Comparison of ENCODE assay signal across 1 cellular context in the genomic region with DNA sequence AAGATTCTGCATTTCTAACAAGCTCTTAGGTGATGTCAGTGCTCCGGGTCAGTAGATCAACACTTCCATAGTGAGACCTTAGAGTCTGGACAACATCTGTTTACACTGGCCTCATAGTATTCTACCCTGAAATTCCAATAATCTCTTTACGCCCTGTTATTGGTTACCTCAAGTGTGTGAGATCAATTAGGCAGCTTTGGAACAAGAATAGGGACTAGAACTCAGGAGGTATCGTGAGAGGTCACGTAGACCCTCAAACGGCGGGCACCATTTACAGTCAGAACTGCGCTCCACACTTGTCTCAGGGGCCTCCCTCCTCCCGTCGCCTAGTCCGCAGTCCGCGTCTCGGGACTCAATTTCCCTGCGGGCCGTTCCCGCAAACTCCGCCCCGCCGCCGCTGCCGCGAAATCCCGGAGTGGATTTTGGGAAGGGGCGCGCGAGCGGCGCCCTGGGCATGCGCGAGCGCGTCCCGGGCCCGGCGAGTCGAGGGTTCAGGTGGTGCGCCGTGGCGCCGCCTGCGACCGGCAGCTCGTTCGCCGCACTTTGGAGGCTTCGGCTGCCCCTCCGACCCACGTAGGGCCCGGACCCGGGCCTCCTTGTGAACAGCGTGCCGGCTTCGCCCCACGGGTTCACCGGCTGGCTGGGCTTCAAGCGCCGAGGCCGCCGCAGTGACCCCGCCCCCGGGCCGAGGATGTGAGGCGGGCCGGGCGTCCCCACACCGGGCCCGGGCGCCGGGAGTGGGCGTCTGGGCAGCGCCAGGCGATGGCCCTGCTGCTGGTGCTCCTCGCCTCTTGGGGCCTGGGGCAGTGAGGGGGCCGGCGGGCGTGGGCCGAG.
TF ChIP-seq lines count a peak whose summit lies in the region.

A gene with protein sequence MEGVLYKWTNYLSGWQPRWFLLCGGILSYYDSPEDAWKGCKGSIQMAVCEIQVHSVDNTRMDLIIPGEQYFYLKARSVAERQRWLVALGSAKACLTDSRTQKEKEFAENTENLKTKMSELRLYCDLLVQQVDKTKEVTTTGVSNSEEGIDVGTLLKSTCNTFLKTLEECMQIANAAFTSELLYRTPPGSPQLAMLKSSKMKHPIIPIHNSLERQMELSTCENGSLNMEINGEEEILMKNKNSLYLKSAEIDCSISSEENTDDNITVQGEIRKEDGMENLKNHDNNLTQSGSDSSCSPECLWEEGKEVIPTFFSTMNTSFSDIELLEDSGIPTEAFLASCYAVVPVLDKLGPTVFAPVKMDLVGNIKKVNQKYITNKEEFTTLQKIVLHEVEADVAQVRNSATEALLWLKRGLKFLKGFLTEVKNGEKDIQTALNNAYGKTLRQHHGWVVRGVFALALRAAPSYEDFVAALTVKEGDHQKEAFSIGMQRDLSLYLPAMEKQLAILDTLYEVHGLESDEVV (plus strand): TSS at position 498 of the 834 bp plus-strand sequence. CDS start 351 bp downstream, outside the sequence.

TF ChIP-seq in K562, 482 proteins besides CTCF, POLR2A, EP300 and RAD21 (continued from another document and continues in another):
- TF ChIP-seq RB1 (IDR thresholded peaks at IDR 0.05; ENCODE audit: low read depth) = peak; percentile 82
- no peak for TF ChIP-seq TAL1 (IDR thresholded peaks at IDR 0.05)
- no peak for TF ChIP-seq ZBTB43 (CRISPR knock-in tag; IDR thresholded peaks at IDR 0.05)
- TF ChIP-seq, protein P1, sequence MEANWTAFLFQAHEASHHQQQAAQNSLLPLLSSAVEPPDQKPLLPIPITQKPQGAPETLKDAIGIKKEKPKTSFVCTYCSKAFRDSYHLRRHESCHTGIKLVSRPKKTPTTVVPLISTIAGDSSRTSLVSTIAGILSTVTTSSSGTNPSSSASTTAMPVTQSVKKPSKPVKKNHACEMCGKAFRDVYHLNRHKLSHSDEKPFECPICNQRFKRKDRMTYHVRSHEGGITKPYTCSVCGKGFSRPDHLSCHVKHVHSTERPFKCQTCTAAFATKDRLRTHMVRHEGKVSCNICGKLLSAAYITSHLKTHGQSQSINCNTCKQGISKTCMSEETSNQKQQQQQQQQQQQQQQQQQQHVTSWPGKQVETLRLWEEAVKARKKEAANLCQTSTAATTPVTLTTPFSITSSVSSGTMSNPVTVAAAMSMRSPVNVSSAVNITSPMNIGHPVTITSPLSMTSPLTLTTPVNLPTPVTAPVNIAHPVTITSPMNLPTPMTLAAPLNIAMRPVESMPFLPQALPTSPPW (CRISPR knock-in tag; IDR thresholded peaks at IDR 0.05) = 0 out of 2 replicates have a peak, but pooled peaks have one; percentile 42
- no peak for TF ChIP-seq REST (CRISPR knock-in tag; IDR thresholded peaks at IDR 0.05; ENCODE audit: low read depth)
- TF ChIP-seq MYNN (IDR thresholded peaks at IDR 0.05) = no peak
- no peak for TF ChIP-seq MYNN (CRISPR knock-in tag; IDR thresholded peaks at IDR 0.05)
- TF ChIP-seq SP1 (CRISPR knock-in tag; IDR thresholded peaks at IDR 0.05) = peak; percentile 80
- TF ChIP-seq HMGN3 (IDR thresholded peaks at IDR 0.05; ENCODE audit: borderline replicate concordance, extremely low read depth, insufficient read length, low read depth, low read length) = peak; percentile 47
- TF ChIP-seq, protein P2, sequence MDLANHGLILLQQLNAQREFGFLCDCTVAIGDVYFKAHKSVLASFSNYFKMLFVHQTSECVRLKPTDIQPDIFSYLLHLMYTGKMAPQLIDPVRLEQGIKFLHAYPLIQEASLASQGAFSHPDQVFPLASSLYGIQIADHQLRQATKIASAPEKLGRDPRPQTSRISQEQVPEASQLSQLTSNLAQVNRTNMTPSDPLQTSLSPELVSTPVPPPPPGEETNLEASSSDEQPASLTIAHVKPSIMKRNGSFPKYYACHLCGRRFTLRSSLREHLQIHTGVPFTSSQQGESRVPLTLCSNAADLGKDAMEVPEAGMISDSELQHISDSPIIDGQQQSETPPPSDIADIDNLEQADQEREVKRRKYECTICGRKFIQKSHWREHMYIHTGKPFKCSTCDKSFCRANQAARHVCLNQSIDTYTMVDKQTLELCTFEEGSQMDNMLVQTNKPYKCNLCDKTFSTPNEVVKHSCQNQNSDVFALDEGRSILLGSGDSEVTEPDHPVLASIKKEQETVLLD (IDR thresholded peaks at IDR 0.05) = peak; percentile 62; the same call in 1 of the 2 replicates
- no peak for TF ChIP-seq ZNF316 (IDR thresholded peaks at IDR 0.05)
- no peak for TF ChIP-seq NFYB (IDR thresholded peaks at IDR 0.05; ENCODE audit: extremely low read depth, insufficient read length)
- no peak for TF ChIP-seq DEAF1 (CRISPR knock-in tag; IDR thresholded peaks at IDR 0.05)
- TF ChIP-seq, protein P3, sequence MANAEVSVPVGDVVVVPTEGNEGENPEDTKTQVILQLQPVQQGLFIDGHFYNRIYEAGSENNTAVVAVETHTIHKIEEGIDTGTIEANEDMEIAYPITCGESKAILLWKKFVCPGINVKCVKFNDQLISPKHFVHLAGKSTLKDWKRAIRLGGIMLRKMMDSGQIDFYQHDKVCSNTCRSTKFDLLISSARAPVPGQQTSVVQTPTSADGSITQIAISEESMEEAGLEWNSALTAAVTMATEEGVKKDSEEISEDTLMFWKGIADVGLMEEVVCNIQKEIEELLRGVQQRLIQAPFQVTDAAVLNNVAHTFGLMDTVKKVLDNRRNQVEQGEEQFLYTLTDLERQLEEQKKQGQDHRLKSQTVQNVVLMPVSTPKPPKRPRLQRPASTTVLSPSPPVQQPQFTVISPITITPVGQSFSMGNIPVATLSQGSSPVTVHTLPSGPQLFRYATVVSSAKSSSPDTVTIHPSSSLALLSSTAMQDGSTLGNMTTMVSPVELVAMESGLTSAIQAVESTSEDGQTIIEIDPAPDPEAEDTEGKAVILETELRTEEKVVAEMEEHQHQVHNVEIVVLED (CRISPR knock-in tag; IDR thresholded peaks at IDR 0.05) = peak; percentile 55
- no peak for TF ChIP-seq XRCC4 (IDR thresholded peaks at IDR 0.05; ENCODE audit: extremely low read depth, insufficient read depth, insufficient read length)
- no peak for TF ChIP-seq ZNF280B (CRISPR knock-in tag; IDR thresholded peaks at IDR 0.05)
- TF ChIP-seq STAG1 (CRISPR knock-in tag; IDR thresholded peaks at IDR 0.05; ENCODE audit: borderline replicate concordance) = no peak
- no peak for TF ChIP-seq CREB5 (CRISPR knock-in tag; IDR thresholded peaks at IDR 0.05)
- TF ChIP-seq HNRNPL (IDR thresholded peaks at IDR 0.05; ENCODE audit: low read depth, low read length) = peak; percentile 53; the same call in 1 of the 2 replicates
- TF ChIP-seq, protein P4, sequence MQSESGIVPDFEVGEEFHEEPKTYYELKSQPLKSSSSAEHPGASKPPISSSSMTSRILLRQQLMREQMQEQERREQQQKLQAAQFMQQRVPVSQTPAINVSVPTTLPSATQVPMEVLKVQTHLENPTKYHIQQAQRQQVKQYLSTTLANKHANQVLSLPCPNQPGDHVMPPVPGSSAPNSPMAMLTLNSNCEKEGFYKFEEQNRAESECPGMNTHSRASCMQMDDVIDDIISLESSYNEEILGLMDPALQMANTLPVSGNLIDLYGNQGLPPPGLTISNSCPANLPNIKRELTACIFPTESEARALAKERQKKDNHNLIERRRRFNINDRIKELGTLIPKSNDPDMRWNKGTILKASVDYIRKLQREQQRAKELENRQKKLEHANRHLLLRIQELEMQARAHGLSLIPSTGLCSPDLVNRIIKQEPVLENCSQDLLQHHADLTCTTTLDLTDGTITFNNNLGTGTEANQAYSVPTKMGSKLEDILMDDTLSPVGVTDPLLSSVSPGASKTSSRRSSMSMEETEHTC (IDR thresholded peaks at IDR 0.05) = no peak
- TF ChIP-seq E2F1 (CRISPR knock-in tag; IDR thresholded peaks at IDR 0.05) = peak; percentile 59; the same call in 1 of the 2 replicates
- TF ChIP-seq, protein P5, sequence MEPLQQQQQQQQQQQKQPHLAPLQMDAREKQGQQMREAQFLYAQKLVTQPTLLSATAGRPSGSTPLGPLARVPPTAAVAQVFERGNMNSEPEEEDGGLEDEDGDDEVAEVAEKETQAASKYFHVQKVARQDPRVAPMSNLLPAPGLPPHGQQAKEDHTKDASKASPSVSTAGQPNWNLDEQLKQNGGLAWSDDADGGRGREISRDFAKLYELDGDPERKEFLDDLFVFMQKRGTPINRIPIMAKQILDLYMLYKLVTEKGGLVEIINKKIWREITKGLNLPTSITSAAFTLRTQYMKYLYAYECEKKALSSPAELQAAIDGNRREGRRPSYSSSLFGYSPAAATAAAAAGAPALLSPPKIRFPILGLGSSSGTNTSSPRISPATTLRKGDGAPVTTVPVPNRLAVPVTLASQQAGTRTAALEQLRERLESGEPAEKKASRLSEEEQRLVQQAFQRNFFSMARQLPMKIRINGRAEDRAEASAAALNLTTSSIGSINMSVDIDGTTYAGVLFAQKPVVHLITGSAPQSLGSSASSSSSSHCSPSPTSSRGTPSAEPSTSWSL (CRISPR knock-in tag; IDR thresholded peaks at IDR 0.05; ENCODE audit: borderline replicate concordance) = no peak
- TF ChIP-seq ZEB2 (IDR thresholded peaks at IDR 0.05) = no peak
- 0 out of 2 replicates have a peak, but pooled peaks have one; percentile 8 for TF ChIP-seq SAFB (IDR thresholded peaks at IDR 0.05; ENCODE audit: borderline replicate concordance, low read depth, low read length)
- no peak for TF ChIP-seq ZNF282 (CRISPR knock-in tag; IDR thresholded peaks at IDR 0.05)
- TF ChIP-seq HMG20B (CRISPR knock-in tag; IDR thresholded peaks at IDR 0.05) = no peak
- no peak for TF ChIP-seq CGGBP1 (CRISPR knock-in tag; IDR thresholded peaks at IDR 0.05)
